In the genomic region with DNA sequence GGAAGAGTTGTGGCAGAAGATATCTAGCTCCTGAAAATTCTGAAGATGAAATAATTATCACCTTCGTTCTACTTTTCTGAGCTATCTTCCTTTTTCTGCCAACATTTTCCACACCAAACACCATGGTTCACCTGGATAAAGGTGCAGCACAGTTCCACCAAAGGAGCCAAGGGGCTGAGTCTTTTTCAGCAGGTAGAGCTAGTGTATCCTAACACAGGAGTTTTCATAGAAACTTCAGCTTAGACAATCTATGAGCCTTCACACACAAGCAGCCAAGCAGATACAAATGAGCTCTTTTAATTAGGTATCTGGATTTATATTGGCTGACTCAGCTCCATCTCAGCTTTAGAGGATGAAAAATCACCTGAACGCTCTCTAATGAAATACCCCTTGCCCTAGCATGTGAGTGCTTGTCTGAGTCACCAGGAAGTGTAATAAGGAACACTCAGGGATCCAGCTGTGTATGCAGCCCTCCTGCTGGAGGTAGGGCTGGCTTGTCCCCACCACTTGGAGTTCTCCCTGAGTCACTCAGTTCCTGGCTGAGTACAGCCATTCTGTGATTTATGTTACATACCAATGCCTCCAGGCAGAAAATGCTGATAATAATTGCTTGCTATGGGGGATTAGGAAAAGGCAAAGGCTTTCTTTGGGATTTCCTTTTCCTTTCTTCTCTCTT, we compare ENCODE assay signal across 10 cellular contexts.
DNase-seq lines count a peak whose midpoint lies in the region; ATAC-seq and TF ChIP-seq lines count a peak whose summit lies in the region.
"Had no signal": no experiment of that assay in that cellular context is flagged by ENCODE, and none has a peak within 500 bp of the region (broad histone marks: within the 10 kb centered on the region; RNA-seq: fewer than 3 reads in every experiment).

No MANE protein-coding gene starts in this region.

- H3K4me3 ChIP-seq in HUES48 (ENCODE audit: low read depth, low read length), result no peak overlapping the region
- no peak overlapping the region for H3K4me3 ChIP-seq in astrocyte of the spinal cord (ENCODE audit: low read depth, low read length)
- H3K4me3 ChIP-seq in mesenchymal stem cell (ENCODE audit: insufficient read depth in 1 of 2, low read depth in 1 of 2, low read length in 2 of 2), result no peak overlapping the region
- H3K4me3 ChIP-seq in heart right ventricle, result no peak overlapping the region
- H3K4me3 ChIP-seq: gastroesophageal sphincter had no signal

- H3K4me2 ChIP-seq in mesenchymal stem cell (ENCODE audit: low read length, poor library complexity, severe bottlenecking), result no peak overlapping the region

- H4K91ac ChIP-seq in mesenchymal stem cell (ENCODE audit: low read length), result no peak overlapping the region

- peak overlapping the region; percentile 78 for H2AK5ac ChIP-seq in mesenchymal stem cell (ENCODE audit: low read length, severe bottlenecking)

- in situ Hi-C loops in astrocyte of the spinal cord (cut with HindIII; ENCODE audit: low sequenced_read_pairs), result no loop called here

- no peak overlapping the region for H2BK5ac ChIP-seq in mesenchymal stem cell (ENCODE audit: low read depth, low read length, poor library complexity, severe bottlenecking)

- no peak overlapping the region for H3K23ac ChIP-seq in mesenchymal stem cell (ENCODE audit: low read length in 2 of 2)

- H3K27me3 ChIP-seq in HUES48 (ENCODE audit: control insufficient read depth, insufficient read depth, low read length), result no peaks in the 10 kb centered on the region
- H3K27me3 ChIP-seq in mesenchymal stem cell (ENCODE audit: control insufficient read depth in 1 of 2, insufficient read depth in 1 of 2, low read length in 2 of 2), result no peaks in the 10 kb centered on the region
- no peaks in the 10 kb centered on the region for H3K27me3 ChIP-seq in heart right ventricle
- H3K27me3 ChIP-seq: gastroesophageal sphincter had no signal

- DNase-seq in DMS153 (lab: John Stamatoyannopoulos, UW) (peak; percentile 22), astrocyte of the spinal cord (ENCODE audit: low read depth, low spot score) (peak; percentile 97), mesenchymal stem cell (peak; percentile 89), Right ventricle myocardium inferior (ENCODE audit: missing footprints) (no peak), heart right ventricle (no peak)

- no peak overlapping the region for H4K8ac ChIP-seq in mesenchymal stem cell (ENCODE audit: low read length)

- H3K4ac ChIP-seq in mesenchymal stem cell (ENCODE audit: low read depth in 1 of 2, low read length in 2 of 2), result no peak overlapping the region

- no peak overlapping the region for H2AFZ ChIP-seq in mesenchymal stem cell (ENCODE audit: low read depth, low read length)

- H3K79me1 ChIP-seq in mesenchymal stem cell (replicated peaks; ENCODE audit: low read length, poor library complexity, severe bottlenecking), result peaks cover 3% of the 10 kb centered on the region

- ATAC-seq in Right ventricle myocardium inferior (no peak), heart right ventricle (no peak), HG03342 (IDR thresholded peaks at IDR 0.05; ENCODE audit: unreplicated experiment) (no peak), HG03196 (IDR thresholded peaks at IDR 0.05; ENCODE audit: unreplicated experiment) (no peak)
- ATAC-seq: gastroesophageal sphincter, sciatic nerve had no signal

- TF ChIP-seq CTCF in astrocyte of the spinal cord (IDR thresholded peaks at IDR 0.05; ENCODE audit: low read depth, low read length), result no peak
- TF ChIP-seq CTCF in heart right ventricle (IDR thresholded peaks at IDR 0.05), result no peak

- intact Hi-C loops in Right ventricle myocardium inferior (cut with DNase I) (no loop called here), heart right ventricle (cut with DNase I) (no loop called here)

- H3K27ac ChIP-seq in HUES48 (ENCODE audit: low read depth, low read length) (peak overlapping the region; percentile 77), mesenchymal stem cell (ENCODE audit: low read length, poor library complexity, severe bottlenecking) (peak overlapping the region; percentile 92), heart right ventricle (no peak overlapping the region)
- H3K27ac ChIP-seq: gastroesophageal sphincter had no signal

- no peak overlapping the region for H2BK120ac ChIP-seq in mesenchymal stem cell (ENCODE audit: low read depth, low read length)

- H2BK12ac ChIP-seq in mesenchymal stem cell (ENCODE audit: low read length in 2 of 2), result no peak overlapping the region

- no peaks in the 10 kb centered on the region for H3K36me3 ChIP-seq in HUES48 (ENCODE audit: control insufficient read depth, insufficient read depth, low read length)
- no peaks in the 10 kb centered on the region for H3K36me3 ChIP-seq in mesenchymal stem cell (ENCODE audit: control insufficient read depth in 1 of 2, insufficient read depth in 2 of 2, low read depth in 1 of 2, low read length in 2 of 2)
- no peaks in the 10 kb centered on the region for H3K36me3 ChIP-seq in heart right ventricle
- H3K36me3 ChIP-seq: gastroesophageal sphincter had no signal

- H2BK15ac ChIP-seq in mesenchymal stem cell (ENCODE audit: low read depth, poor library complexity, severe bottlenecking), result no peak overlapping the region

- H3K9ac ChIP-seq in HUES48 (ENCODE audit: low read depth, low read length) (no peak overlapping the region), mesenchymal stem cell (ENCODE audit: low read length) (no peak overlapping the region)

- H3K18ac ChIP-seq in mesenchymal stem cell (ENCODE audit: low read depth in 1 of 2, low read length in 2 of 2), result no peak overlapping the region

- no peaks in the 10 kb centered on the region for H3K9me3 ChIP-seq in HUES48 (ENCODE audit: control insufficient read depth, insufficient read depth, low read length)
- no peaks in the 10 kb centered on the region for H3K9me3 ChIP-seq in mesenchymal stem cell (ENCODE audit: control insufficient read depth, low read length)
- no peaks in the 10 kb centered on the region for H3K9me3 ChIP-seq in heart right ventricle
- H3K9me3 ChIP-seq: gastroesophageal sphincter had no signal

- 25% methylated on average over 2 of the region's 2 CpGs for WGBS in mesenchymal stem cell
- 69 to 74% methylated on average over 2 of the region's 2 CpGs for WGBS in heart right ventricle, 2 donors

- H3K14ac ChIP-seq in mesenchymal stem cell (ENCODE audit: low read length in 2 of 2), result no peak overlapping the region

- H3K4me1 ChIP-seq in HUES48 (ENCODE audit: control insufficient read depth, insufficient read depth, low read length) (peaks cover 10% of the 10 kb centered on the region), mesenchymal stem cell (ENCODE audit: control insufficient read depth, insufficient read depth, low read depth, low read length) (no peaks in the 10 kb centered on the region), heart right ventricle (no peaks in the 10 kb centered on the region)
- H3K4me1 ChIP-seq: gastroesophageal sphincter had no signal

Comparison
In these comparisons a context has a peak if more than half of its experiments do, and no peak if none do; other contexts are left out.
1. DNase-seq: peak in DMS153 (single experiment), astrocyte of the spinal cord (single experiment) and mesenchymal stem cell (single experiment); none in Right ventricle myocardium inferior (single experiment) and heart right ventricle (0 of 2).
2. H3K27ac ChIP-seq: peak in HUES48 (single experiment) and mesenchymal stem cell (single experiment); none in heart right ventricle (0 of 10).